ENCODE assay signal across 35 cellular contexts in the genomic region with DNA sequence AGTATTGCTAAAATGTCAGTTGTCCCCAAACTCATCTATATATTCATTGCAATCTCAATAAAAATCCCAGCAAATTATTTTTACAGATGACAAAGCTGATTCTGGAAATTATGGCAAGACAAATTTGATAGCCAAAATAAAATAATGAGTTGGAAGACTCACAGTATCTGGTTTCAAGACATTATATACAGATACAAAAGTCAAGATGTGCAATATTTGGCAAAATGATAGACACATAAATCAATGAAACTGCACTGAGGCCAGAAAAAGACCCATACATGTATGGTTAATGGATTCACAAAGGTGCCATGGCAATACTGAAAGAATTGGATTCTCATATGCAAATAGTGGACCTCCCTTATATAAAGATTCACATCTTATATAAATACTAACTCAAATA. TPM values are rescaled to one million over a fixed set of nuclear protein-coding genes. Genes with fewer than 3 reads are reported as not detected.
"Had no signal": no experiment of that assay in that cellular context is flagged by ENCODE, and none has a peak within 500 bp of the region (broad histone marks: within the 10 kb centered on the region; RNA-seq: fewer than 3 reads in every experiment).

No MANE protein-coding gene starts in this region.

- H3K27me3 ChIP-seq: MG63 had no signal

- H3K9ac ChIP-seq: KMS-11 had no signal

- DNase-seq: Karpas-422, Kasumi-1, MG63, MM.1S, MV-4-11, NCI-H1048, NCI-H1092, NCI-H1092 treated with DMSO at 0.1 percent for 48 hours, NCI-H1105, NCI-H1105 treated with DMSO at 0.1 percent for 48 hours, NCI-H1417, NCI-H1417 treated with DMSO at 0.1 percent for 48 hours, NCI-H1436, NCI-H1436 treated with DMSO at 0.1 percent for 48 hours, NCI-H146, NCI-H1694, NCI-H1694 treated with DMSO at 0.1 percent for 48 hours, NCI-H187, NCI-H187 treated with DMSO at 0.1 percent for 48 hours, NCI-H1930, NCI-H2029, NCI-H2029 treated with DMSO at 0.1 percent for 48 hours, NCI-H2081, NCI-H2081 treated with DMSO at 0.1 percent for 48 hours, NCI-H2107, NCI-H2171, NCI-H2171 treated with DMSO at 0.1 percent for 48 hours, NCI-H2227 treated with DMSO at 0.1 percent for 48 hours, NCI-H226, NCI-H345, NCI-H446, NCI-H446 treated with DMSO at 0.1 percent for 48 hours, NCI-H510A had no signal

- H3K4me3 ChIP-seq: MG63 had no signal

- H3K27ac ChIP-seq: KMS-11 had no signal

RNA-seq across cellular contexts. Expression of a gene that starts 27.1 kb away (rescaled TPM):
- total RNA-seq: NCI-H460 had no signal
